Comparison of ENCODE assay signal across 8 cellular contexts in genomic region chrX:38192007-38192625, GRCh38. TPM values are rescaled to one million over a fixed set of nuclear protein-coding genes. Genes with fewer than 3 reads are reported as not detected.
A peak's percentile ranks its signal among the peaks of the same experiment; 100 is the strongest.
DNase-seq lines count a peak whose midpoint lies in the region; ATAC-seq, FAIRE-seq and TF ChIP-seq lines count a peak whose summit lies in the region.

No MANE protein-coding gene starts in this region.

- H3K4me3 Mint-ChIP-seq in activated CD8-positive, alpha-beta T cell treated with anti-CD3 and anti-CD28 coated beads, Interleukin-2, amount 10 ng/mL, durations not matched to agents 7 days and 5 days, result no peak overlapping the region
- H3K4me3 Mint-ChIP-seq in stimulated activated naive CD8-positive, alpha-beta T cell treated with anti-CD3 and anti-CD28 coated beads, Interleukin-15, amount 100 ng/mL, for 72 hours, result no peak overlapping the region

- no peak overlapping the region for H3K27ac Mint-ChIP-seq in activated CD8-positive, alpha-beta T cell treated with anti-CD3 and anti-CD28 coated beads, Interleukin-2, amount 10 ng/mL, durations not matched to agents 7 days and 5 days
- H3K27ac Mint-ChIP-seq in stimulated activated naive CD8-positive, alpha-beta T cell treated with anti-CD3 and anti-CD28 coated beads, Interleukin-15, amount 100 ng/mL, for 72 hours, result no peak overlapping the region

- FAIRE-seq in H54 (lab: Jason Lieb, UNC), result no peak

- CTCF ChIA-PET in activated CD8-positive, alpha-beta T cell treated with anti-CD3 and anti-CD28 coated beads, Interleukin-2, amount 10 ng/mL, durations not matched to agents 7 days and 5 days (lab: Charles Lee), result interaction anchor here (1.0 kb wide), 1 partner anchor 135 kb away, joined by 3 read pairs; the partner anchor contains the start of gene RPGR

- DNase-seq in EH (ENCODE audit: low read depth) (peak; percentile 38), HT-29 (ENCODE audit: low spot score) (peak; percentile 23), right lobe of liver (no peak), H54 (ENCODE audit: insufficient read length, low spot score) (no peak)
- peak; percentile 23 for DNase-seq in activated CD8-positive, alpha-beta T cell treated with anti-CD3 and anti-CD28 coated beads, Interleukin-2, amount 10 ng/mL, durations not matched to agents 7 days and 5 days
- DNase-seq in stimulated activated naive CD8-positive, alpha-beta T cell treated with anti-CD3 and anti-CD28 coated beads, Interleukin-15, amount 100 ng/mL, for 72 hours, result no peak

- no peaks in the 10 kb centered on the region for H3K4me1 Mint-ChIP-seq in activated CD8-positive, alpha-beta T cell treated with anti-CD3 and anti-CD28 coated beads, Interleukin-2, amount 10 ng/mL, durations not matched to agents 7 days and 5 days (ENCODE audit: low read depth)
- no peaks in the 10 kb centered on the region for H3K4me1 Mint-ChIP-seq in stimulated activated naive CD8-positive, alpha-beta T cell treated with anti-CD3 and anti-CD28 coated beads, Interleukin-15, amount 100 ng/mL, for 72 hours

- H3K27me3 Mint-ChIP-seq in activated CD8-positive, alpha-beta T cell treated with anti-CD3 and anti-CD28 coated beads, Interleukin-2, amount 10 ng/mL, durations not matched to agents 7 days and 5 days (ENCODE audit: low read depth), result peaks cover 15% of the 10 kb centered on the region
- H3K27me3 Mint-ChIP-seq in stimulated activated naive CD8-positive, alpha-beta T cell treated with anti-CD3 and anti-CD28 coated beads, Interleukin-15, amount 100 ng/mL, for 72 hours, result peaks cover 17% of the 10 kb centered on the region

- TF ChIP-seq CTCF in right lobe of liver (IDR thresholded peaks at IDR 0.05), result peak; percentile 42 to 55 (median 48)

- H3K4me3 ChIP-seq in right lobe of liver, result no peak overlapping the region

- TF ChIP-seq POLR2A in right lobe of liver (IDR thresholded peaks at IDR 0.05) (no peak), H54 (IDR thresholded peaks at IDR 0.05; ENCODE audit: low read depth, low read length) (no peak)

- H3K36me3 Mint-ChIP-seq in activated CD8-positive, alpha-beta T cell treated with anti-CD3 and anti-CD28 coated beads, Interleukin-2, amount 10 ng/mL, durations not matched to agents 7 days and 5 days (ENCODE audit: low read depth), result no peaks in the 10 kb centered on the region

- ATAC-seq in activated CD8-positive, alpha-beta T cell treated with anti-CD3 and anti-CD28 coated beads, Interleukin-2, amount 10 ng/mL, durations not matched to agents 7 days and 5 days, result no peak
- ATAC-seq in right lobe of liver (peak; percentile 52 to 75 (median 66)), HG03135 (IDR thresholded peaks at IDR 0.05; ENCODE audit: unreplicated experiment) (no peak), GM21619 (IDR thresholded peaks at IDR 0.05; ENCODE audit: unreplicated experiment) (no peak)
- ATAC-seq in stimulated activated naive CD8-positive, alpha-beta T cell treated with anti-CD3 and anti-CD28 coated beads, Interleukin-15, amount 100 ng/mL, for 72 hours, result no peak

- POLR2A ChIA-PET in activated CD8-positive, alpha-beta T cell treated with anti-CD3 and anti-CD28 coated beads, Interleukin-2, amount 10 ng/mL, durations not matched to agents 7 days and 5 days (lab: Charles Lee), result interaction anchor here (1.5 kb wide), 1 partner anchor 135 kb away, joined by 4 read pairs; the partner anchor contains the start of gene RPGR

- no peaks in the 10 kb centered on the region for H3K9me3 Mint-ChIP-seq in activated CD8-positive, alpha-beta T cell treated with anti-CD3 and anti-CD28 coated beads, Interleukin-2, amount 10 ng/mL, durations not matched to agents 7 days and 5 days (ENCODE audit: insufficient read depth)
- H3K9me3 Mint-ChIP-seq in stimulated activated naive CD8-positive, alpha-beta T cell treated with anti-CD3 and anti-CD28 coated beads, Interleukin-15, amount 100 ng/mL, for 72 hours, result no peaks in the 10 kb centered on the region

- H3K4me1 ChIP-seq in right lobe of liver, result no peaks in the 10 kb centered on the region

- intact Hi-C loops in right lobe of liver (cut with DNase I), result no loop called here

- 42% methylated on average over 5 of the region's 5 CpGs for WGBS in right lobe of liver (ENCODE audit: insufficient coverage, low coverage, low lambda C conversion rate, missing lambda C conversion rate)

- no peaks in the 10 kb centered on the region for H3K9me3 ChIP-seq in right lobe of liver

- H3K36me3 ChIP-seq in right lobe of liver, result no peaks in the 10 kb centered on the region

- H3K27me3 ChIP-seq in right lobe of liver, result no peaks in the 10 kb centered on the region

- H3K27ac ChIP-seq in right lobe of liver, result no peak overlapping the region

RNA-seq across cellular contexts. Expression of gene SRPX, which starts 28.6 kb away (rescaled TPM):
- total RNA-seq in HT-29 (2014; rRNA removed; shearing (Covaris generic)), result not detected in 2 replicates
- 1 to 10 TPM; 1.2 to 1.5 TPM for total RNA-seq in activated CD8-positive, alpha-beta T cell treated with anti-CD3 and anti-CD28 coated beads, Interleukin-2, amount 10 ng/mL, durations not matched to agents 7 days and 5 days
- 10 to 100 TPM in 3 of 6 experiments, 1 to 10 TPM in 3; 6.5 to 15.3 (median 10.5) TPM for total RNA-seq in right lobe of liver

Comparison
In these comparisons a context has a peak if more than half of its experiments do, and no peak if none do; other contexts are left out.
1. DNase-seq: peak in EH (single experiment), HT-29 (single experiment) and activated CD8-positive, alpha-beta T cell treated with anti-CD3 and anti-CD28 coated beads, Interleukin-2, amount 10 ng/mL, durations not matched to agents 7 days and 5 days (single experiment); none in right lobe of liver (0 of 3), H54 (single experiment) and stimulated activated naive CD8-positive, alpha-beta T cell treated with anti-CD3 and anti-CD28 coated beads, Interleukin-15, amount 100 ng/mL, for 72 hours (0 of 2).
2. ATAC-seq: peak in right lobe of liver (4 of 4); none in activated CD8-positive, alpha-beta T cell treated with anti-CD3 and anti-CD28 coated beads, Interleukin-2, amount 10 ng/mL, durations not matched to agents 7 days and 5 days (single experiment), HG03135 (single experiment), GM21619 (single experiment) and stimulated activated naive CD8-positive, alpha-beta T cell treated with anti-CD3 and anti-CD28 coated beads, Interleukin-15, amount 100 ng/mL, for 72 hours (single experiment).